9 cellular contexts compared by ENCODE assay signal in genomic region chr1:16915627-16915973, GRCh38. TPM values are rescaled to one million over a fixed set of nuclear protein-coding genes. Genes with fewer than 3 reads are reported as not detected.
DNase-seq lines count a peak whose midpoint lies in the region; ATAC-seq and TF ChIP-seq lines count a peak whose summit lies in the region.
"Had no signal": no experiment of that assay in that cellular context is flagged by ENCODE, and none has a peak within 500 bp of the region (broad histone marks: within the 10 kb centered on the region; RNA-seq: fewer than 3 reads in every experiment).

No MANE protein-coding gene starts in this region.

- WGBS in sigmoid colon, 2 donors: 78 to 85% methylated on average over 4 of the region's 4 CpGs

- peaks cover 26% of the 10 kb centered on the region for H3K4me1 Mint-ChIP-seq in activated CD4-positive, alpha-beta T cell treated with anti-CD3 and anti-CD28 coated beads, Interleukin-2, amount 10 ng/mL, durations not matched to agents 24 days and 14 days

- H3K27ac ChIP-seq in dorsolateral prefrontal cortex: peak overlapping the region in 34 of 59 donors; percentile 87 to 100 (median 97)
- peak overlapping the region in 2 of 4 donors; percentile 88 to 91 for H3K27ac ChIP-seq in sigmoid colon

- peaks cover 0 to 33% (median 18%) of the 10 kb centered on the region in 4 donors for H3K4me1 ChIP-seq in sigmoid colon

- no peak for TF ChIP-seq EP300 in sigmoid colon (IDR thresholded peaks at IDR 0.05)

- peak overlapping the region; percentile 94 for H3K4me3 Mint-ChIP-seq in activated CD4-positive, alpha-beta T cell treated with anti-CD3 and anti-CD28 coated beads, Interleukin-2, amount 10 ng/mL, durations not matched to agents 24 days and 14 days

- ATAC-seq in GM21360 (IDR thresholded peaks at IDR 0.05; ENCODE audit: unreplicated experiment) (no peak), HG03442 (IDR thresholded peaks at IDR 0.05; ENCODE audit: unreplicated experiment) (no peak)

- TF ChIP-seq CTCF in dorsolateral prefrontal cortex (IDR thresholded peaks at IDR 0.05 in 54 of 56, conservative IDR thresholded peaks at IDR 0.05 in 2 of 56; ENCODE audit: low read depth in 1 of 56, partially characterized antibody in 56 of 56) (peak in 39 of 56 donors; percentile 9 to 54 (median 32)), sigmoid colon (IDR thresholded peaks at IDR 0.05) (no peak)

- TF ChIP-seq POLR2A in sigmoid colon (IDR thresholded peaks at IDR 0.05): no peak

- H3K9me3 Mint-ChIP-seq in activated CD4-positive, alpha-beta T cell treated with anti-CD3 and anti-CD28 coated beads, Interleukin-2, amount 10 ng/mL, durations not matched to agents 24 days and 14 days: no peaks in the 10 kb centered on the region

- no peaks in the 10 kb centered on the region for H3K36me3 ChIP-seq in sigmoid colon

- H3K9me3 ChIP-seq in sigmoid colon: no peaks in the 10 kb centered on the region

- H3K27me3 ChIP-seq in dorsolateral prefrontal cortex: no peaks in the 10 kb centered on the region
- no peaks in the 10 kb centered on the region for H3K27me3 ChIP-seq in sigmoid colon

- intact Hi-C loops in activated CD4-positive, alpha-beta T cell treated with anti-CD3 and anti-CD28 coated beads, Interleukin-2, amount 10 ng/mL, durations not matched to agents 24 days and 14 days (cut with micrococcal nuclease): no loop called here
- intact Hi-C loops in dorsolateral prefrontal cortex (cut with DNase I): no loop called here
- intact Hi-C loops in sigmoid colon (cut with DNase I): loop anchor here (10.0 kb wide), 1 partner anchor 301 kb away; the partner anchor contains the start of gene NBPF1

- peaks cover 8% of the 10 kb centered on the region for H3K27me3 Mint-ChIP-seq in activated CD4-positive, alpha-beta T cell treated with anti-CD3 and anti-CD28 coated beads, Interleukin-2, amount 10 ng/mL, durations not matched to agents 24 days and 14 days

- H3K36me3 Mint-ChIP-seq in activated CD4-positive, alpha-beta T cell treated with anti-CD3 and anti-CD28 coated beads, Interleukin-2, amount 10 ng/mL, durations not matched to agents 24 days and 14 days (ENCODE audit: low read depth): no peaks in the 10 kb centered on the region

- DNase-seq in activated CD4-positive, alpha-beta T cell treated with anti-CD3 and anti-CD28 coated beads, Interleukin-2, amount 10 ng/mL, durations not matched to agents 24 days and 14 days: no peak
- no peak for DNase-seq in activated CD4-positive, alpha-beta T cell treated with anti-CD3 and anti-CD28 coated beads for 1 hour
- peak; percentile 28 for DNase-seq in NCI-H446 treated with DMSO at 0.1 percent for 48 hours (lab: John Stamatoyannopoulos, UW)
- peak in 5 of 10 donors; percentile 16 to 57 (median 48) for DNase-seq in dorsolateral prefrontal cortex
- DNase-seq in sigmoid colon: peak; percentile 65
- no peak for DNase-seq in NCI-H510A (lab: John Stamatoyannopoulos, UW)
- DNase-seq: mammary epithelial cell had no signal

- peak overlapping the region in 8 of 59 donors; percentile 81 to 100 (median 96) for H3K4me3 ChIP-seq in dorsolateral prefrontal cortex
- no peak overlapping the region for H3K4me3 ChIP-seq in sigmoid colon

- H3K27ac Mint-ChIP-seq in activated CD4-positive, alpha-beta T cell treated with anti-CD3 and anti-CD28 coated beads, Interleukin-2, amount 10 ng/mL, durations not matched to agents 24 days and 14 days: no peak overlapping the region

RNA-seq across cellular contexts. Expression of gene CROCC, which starts 6.1 kb away (rescaled TPM):
- 23.4 and 27.0 TPM in 2 replicates for total RNA-seq in activated CD4-positive, alpha-beta T cell treated with anti-CD3 and anti-CD28 coated beads, Interleukin-2, amount 10 ng/mL, durations not matched to agents 24 days and 14 days
- 10 to 100 TPM; 15.4 to 63.7 (median 32.6) TPM for total RNA-seq in dorsolateral prefrontal cortex
- 10 to 100 TPM; 11.4 to 25.5 (median 20.3) TPM for total RNA-seq in sigmoid colon
- polyA plus RNA-seq in sigmoid colon: 10 to 100 TPM in 1 of 3 donors, 1 to 10 TPM in 2; 3.5 to 24.3 (median 7.8) TPM

RNA-seq across cellular contexts. Expression of gene RNU1-2, which starts 19.8 kb away (rescaled TPM):
- total RNA-seq in activated CD4-positive, alpha-beta T cell treated with anti-CD3 and anti-CD28 coated beads, Interleukin-2, amount 10 ng/mL, durations not matched to agents 24 days and 14 days: 1,962 and 2,189 TPM in 2 replicates
- over 10,000 TPM in 6 of 120 experiments, 1,000 to 10,000 TPM in 114; 2,235 to 12,697 (median 6,630) TPM for total RNA-seq in dorsolateral prefrontal cortex
- under 1 TPM; under 0.01 TPM for total RNA-seq in sigmoid colon
- polyA plus RNA-seq in sigmoid colon: not detected
- polyA plus RNA-seq: mammary epithelial cell had no signal

Comparison
In these comparisons a context has a peak if more than half of its experiments do, and no peak if none do; other contexts are left out.
1. DNase-seq: peak in NCI-H446 treated with DMSO at 0.1 percent for 48 hours (single experiment) and sigmoid colon (single experiment); none in activated CD4-positive, alpha-beta T cell treated with anti-CD3 and anti-CD28 coated beads, Interleukin-2, amount 10 ng/mL, durations not matched to agents 24 days and 14 days (single experiment), activated CD4-positive, alpha-beta T cell treated with anti-CD3 and anti-CD28 coated beads for 1 hour (single experiment) and NCI-H510A (single experiment).
2. CTCF ChIP-seq: peak in dorsolateral prefrontal cortex (39 of 56); none in sigmoid colon (0 of 4).
3. RNA of gene RNU1-2, which starts 19.8 kb away (total RNA-seq): 2,235 to 12,697 TPM in dorsolateral prefrontal cortex and 1,962 to 2,189 TPM in activated CD4-positive, alpha-beta T cell treated with anti-CD3 and anti-CD28 coated beads, Interleukin-2, amount 10 ng/mL, durations not matched to agents 24 days and 14 days; under 0.01 TPM in sigmoid colon; every median in the first group is over 1,000 times any median in the second.